ENCODE assay signal across 1 cellular context in genomic region chr6:33272358-33273128, GRCh38.
TF ChIP-seq lines count a peak whose summit lies in the region.

No MANE protein-coding gene starts in this region.

TF ChIP-seq in HepG2, 621 proteins besides CTCF, POLR2A, EP300 and RAD21 (continued from another document and continues in another):
- TF ChIP-seq ZNF674 (CRISPR knock-in tag; IDR thresholded peaks at IDR 0.05; ENCODE audit: low read depth), result 0 out of 2 replicates have a peak, but pooled peaks have one; percentile 15
- peak; percentile 17; the same call in 1 of the 2 replicates for TF ChIP-seq ZNF337 (CRISPR knock-in tag; IDR thresholded peaks at IDR 0.05; ENCODE audit: borderline replicate concordance, low read depth)
- no peak for TF ChIP-seq CENPBD1 (CRISPR knock-in tag; IDR thresholded peaks at IDR 0.05; ENCODE audit: borderline replicate concordance, low read depth)
- no peak; the same call in 1 of the 2 replicates for TF ChIP-seq ZBTB7B (CRISPR knock-in tag; IDR thresholded peaks at IDR 0.05)
- TF ChIP-seq ZNF383 (CRISPR knock-in tag; IDR thresholded peaks at IDR 0.05; ENCODE audit: borderline replicate concordance), result no peak
- no peak for TF ChIP-seq PAX8 (CRISPR knock-in tag; IDR thresholded peaks at IDR 0.05; ENCODE audit: borderline replicate concordance)
- TF ChIP-seq GPN1 (CRISPR knock-in tag; IDR thresholded peaks at IDR 0.05; ENCODE audit: borderline replicate concordance), result 0 out of 2 replicates have a peak, but pooled peaks have one; percentile 0
- 0 out of 2 replicates have a peak, but pooled peaks have one; percentile 2 for TF ChIP-seq ARHGAP35 (CRISPR knock-in tag; IDR thresholded peaks at IDR 0.05; ENCODE audit: borderline replicate concordance)
- no peak for TF ChIP-seq ZNF781 (CRISPR knock-in tag; IDR thresholded peaks at IDR 0.05; ENCODE audit: borderline replicate concordance, not compliant biosample characterization)
- no peak for TF ChIP-seq ZBTB42 (CRISPR knock-in tag; IDR thresholded peaks at IDR 0.05)
- TF ChIP-seq NFATC3 (CRISPR knock-in tag; IDR thresholded peaks at IDR 0.05), result peak; percentile 40; the same call in 1 of the 2 replicates
- TF ChIP-seq ZNF710 (CRISPR knock-in tag; IDR thresholded peaks at IDR 0.05; ENCODE audit: borderline replicate concordance), result no peak
- no peak for TF ChIP-seq PRPF4 (IDR thresholded peaks at IDR 0.05; ENCODE audit: low read depth, low read length, poor library complexity, severe bottlenecking)
- TF ChIP-seq ZNF142 (CRISPR knock-in tag; IDR thresholded peaks at IDR 0.05), result 0 out of 2 replicates have a peak, but pooled peaks have one; percentile 6
- 0 out of 2 replicates have a peak, but pooled peaks have one; percentile 5 for TF ChIP-seq ZFP82 (CRISPR knock-in tag; IDR thresholded peaks at IDR 0.05; ENCODE audit: borderline replicate concordance)
- TF ChIP-seq TOE1 (CRISPR knock-in tag; IDR thresholded peaks at IDR 0.05), result no peak; the same call in 1 of the 2 replicates
- no peak for TF ChIP-seq ZSCAN25 (CRISPR knock-in tag; IDR thresholded peaks at IDR 0.05)
- peak; percentile 72; the same call in 1 of the 2 replicates for TF ChIP-seq PAF1 (CRISPR knock-in tag; IDR thresholded peaks at IDR 0.05)
- TF ChIP-seq KAT8 (CRISPR knock-in tag; IDR thresholded peaks at IDR 0.05), result no peak
- no peak for TF ChIP-seq CAMTA2 (CRISPR knock-in tag; IDR thresholded peaks at IDR 0.05; ENCODE audit: borderline replicate concordance)
- TF ChIP-seq ZFP37 (CRISPR knock-in tag; IDR thresholded peaks at IDR 0.05; ENCODE audit: borderline replicate concordance), result no peak
- TF ChIP-seq SYNCRIP (IDR thresholded peaks at IDR 0.05; ENCODE audit: insufficient read depth, low read depth, low read length), result no peak
- TF ChIP-seq FOXA1 (IDR thresholded peaks at IDR 0.05), result no peak
- no peak for TF ChIP-seq FOXA1 (CRISPR knock-in tag; IDR thresholded peaks at IDR 0.05)
- no peak for TF ChIP-seq ZBTB40 (IDR thresholded peaks at IDR 0.05)
- peak; percentile 10 for TF ChIP-seq ZBTB40 (CRISPR knock-in tag; IDR thresholded peaks at IDR 0.05)
- 0 out of 2 replicates have a peak, but pooled peaks have one; percentile 4 for TF ChIP-seq HIC2 (CRISPR knock-in tag; IDR thresholded peaks at IDR 0.05; ENCODE audit: low read depth)
- no peak for TF ChIP-seq NR1H2 (CRISPR knock-in tag; IDR thresholded peaks at IDR 0.05; ENCODE audit: borderline replicate concordance, low read depth)
- TF ChIP-seq ZNF569 (CRISPR knock-in tag; IDR thresholded peaks at IDR 0.05; ENCODE audit: borderline replicate concordance), result no peak
- peak; percentile 66 for TF ChIP-seq RBFOX2 (IDR thresholded peaks at IDR 0.05; ENCODE audit: low read depth, low read length)
- TF ChIP-seq NCOA5 (CRISPR knock-in tag; IDR thresholded peaks at IDR 0.05), result no peak
- TF ChIP-seq MTF2 (CRISPR knock-in tag; IDR thresholded peaks at IDR 0.05; ENCODE audit: borderline replicate concordance), result no peak
- 0 out of 2 replicates have a peak, but pooled peaks have one; percentile 1 for TF ChIP-seq BATF2 (CRISPR knock-in tag; IDR thresholded peaks at IDR 0.05)
- no peak for TF ChIP-seq SKIL (CRISPR knock-in tag; IDR thresholded peaks at IDR 0.05; ENCODE audit: borderline replicate concordance)
- no peak for TF ChIP-seq CREBL2 (CRISPR knock-in tag; IDR thresholded peaks at IDR 0.05; ENCODE audit: borderline replicate concordance)
- TF ChIP-seq SP5 (CRISPR knock-in tag; IDR thresholded peaks at IDR 0.05; ENCODE audit: borderline replicate concordance, low read depth), result no peak
- no peak for TF ChIP-seq MBD4 (IDR thresholded peaks at IDR 0.05; ENCODE audit: borderline replicate concordance, low read length)
- TF ChIP-seq ZFP1 (CRISPR knock-in tag; IDR thresholded peaks at IDR 0.05), result no peak; the same call in 1 of the 2 replicates
